ENCODE assay signal across 13 cellular contexts in genomic region chr18:60246606-60247005, GRCh38.
DNase-seq lines count a peak whose midpoint lies in the region; ATAC-seq and TF ChIP-seq lines count a peak whose summit lies in the region.
"Had no signal": no experiment of that assay in that cellular context is flagged by ENCODE, and none has a peak within 500 bp of the region (broad histone marks: within the 10 kb centered on the region; RNA-seq: fewer than 3 reads in every experiment).

No MANE protein-coding gene starts in this region.

- intact Hi-C loops in CD14-positive monocyte (cut with micrococcal nuclease): no loop called here
- intact Hi-C loops in CD8-positive, alpha-beta T cell (cut with DNase I, micrococcal nuclease): no loop called here

- CTCF ChIA-PET in CD8-positive, alpha-beta T cell (lab: Charles Lee): no interaction called here

- ATAC-seq in GM18505 (IDR thresholded peaks at IDR 0.05; ENCODE audit: unreplicated experiment) (peak; percentile 90), GM21381 (IDR thresholded peaks at IDR 0.05; ENCODE audit: unreplicated experiment) (peak; percentile 86), HG03045 (IDR thresholded peaks at IDR 0.05; ENCODE audit: unreplicated experiment) (peak; percentile 70), gastroesophageal sphincter (no peak)
- no peak for ATAC-seq in CD8-positive, alpha-beta T cell
- ATAC-seq: activated naive CD4-positive, alpha-beta T cell treated with anti-CD3 and anti-CD28 coated beads, Interleukin-2, amount 50 U/mL, for 72 hours had no signal

- no peaks in the 10 kb centered on the region for H3K27me3 ChIP-seq in gastroesophageal sphincter
- no peaks in the 10 kb centered on the region for H3K27me3 ChIP-seq in CD8-positive, alpha-beta T cell (ENCODE audit: insufficient read depth, low read length)

- no peak overlapping the region for H3K4me3 Mint-ChIP-seq in CD14-positive monocyte
- H3K4me3 Mint-ChIP-seq in activated naive CD8-positive, alpha-beta T cell treated with anti-CD3 and anti-CD28 coated beads for 36 hours: no peak overlapping the region
- H3K4me3 Mint-ChIP-seq in CD8-positive, alpha-beta T cell: no peak overlapping the region
- H3K4me3 Mint-ChIP-seq: dendritic cell treated with granulocyte-macrophage colony-stimulating factor and Interleukin-4, amounts not matched to agents 40 ng/mL and 50 ng/mL, for 4 days had no signal

- POLR2A ChIA-PET in CD8-positive, alpha-beta T cell (lab: Charles Lee): no interaction called here

- no peak overlapping the region for H3K4me3 ChIP-seq in gastroesophageal sphincter
- no peak overlapping the region for H3K4me3 ChIP-seq in CD8-positive, alpha-beta T cell (ENCODE audit: low read depth, low read length)

- H3K9me3 Mint-ChIP-seq in CD14-positive monocyte: peaks cover 0 to 4% (median 0%) of the 10 kb centered on the region in 7 donors
- no peaks in the 10 kb centered on the region for H3K9me3 Mint-ChIP-seq in activated naive CD8-positive, alpha-beta T cell treated with anti-CD3 and anti-CD28 coated beads for 36 hours
- peaks cover 2% of the 10 kb centered on the region for H3K9me3 Mint-ChIP-seq in CD8-positive, alpha-beta T cell
- H3K9me3 Mint-ChIP-seq: dendritic cell treated with granulocyte-macrophage colony-stimulating factor and Interleukin-4, amounts not matched to agents 40 ng/mL and 50 ng/mL, for 4 days had no signal

- H3K4me1 Mint-ChIP-seq in CD14-positive monocyte: peaks cover 8% of the 10 kb centered on the region
- H3K4me1 Mint-ChIP-seq in activated naive CD8-positive, alpha-beta T cell treated with anti-CD3 and anti-CD28 coated beads for 36 hours: no peaks in the 10 kb centered on the region
- no peaks in the 10 kb centered on the region for H3K4me1 Mint-ChIP-seq in CD8-positive, alpha-beta T cell (ENCODE audit: low read depth)

- peaks cover 0 to 16% (median 4%) of the 10 kb centered on the region in 3 donors for H3K4me1 ChIP-seq in gastroesophageal sphincter
- H3K4me1 ChIP-seq in CD8-positive, alpha-beta T cell (ENCODE audit: insufficient read depth, low read length): no peaks in the 10 kb centered on the region

- peak overlapping the region in 1 of 4 donors; percentile 60 for H3K27ac ChIP-seq in gastroesophageal sphincter
- H3K27ac ChIP-seq in CD8-positive, alpha-beta T cell (ENCODE audit: low read depth, low read length): no peak overlapping the region

- TF ChIP-seq CTCF in CD14-positive monocyte (IDR thresholded peaks at IDR 0.05): no peak
- no peak for TF ChIP-seq CTCF in gastroesophageal sphincter (IDR thresholded peaks at IDR 0.05)
- no peak for TF ChIP-seq CTCF in CD8-positive, alpha-beta T cell (IDR thresholded peaks at IDR 0.05)

- H3K27ac Mint-ChIP-seq in CD14-positive monocyte: no peak overlapping the region
- no peak overlapping the region for H3K27ac Mint-ChIP-seq in activated naive CD8-positive, alpha-beta T cell treated with anti-CD3 and anti-CD28 coated beads for 36 hours
- no peak overlapping the region for H3K27ac Mint-ChIP-seq in CD8-positive, alpha-beta T cell
- H3K27ac Mint-ChIP-seq: dendritic cell treated with granulocyte-macrophage colony-stimulating factor and Interleukin-4, amounts not matched to agents 40 ng/mL and 50 ng/mL, for 4 days had no signal

- H3K9me3 ChIP-seq in gastroesophageal sphincter: no peaks in the 10 kb centered on the region
- H3K9me3 ChIP-seq in CD8-positive, alpha-beta T cell (ENCODE audit: low read length): no peaks in the 10 kb centered on the region

- 80 to 85% methylated on average over 1 of the region's 1 CpG for WGBS in gastroesophageal sphincter (ENCODE audit: low coverage in 1 of 2), 2 donors

- no peaks in the 10 kb centered on the region for H3K36me3 Mint-ChIP-seq in CD14-positive monocyte
- H3K36me3 Mint-ChIP-seq in activated naive CD8-positive, alpha-beta T cell treated with anti-CD3 and anti-CD28 coated beads for 36 hours: no peaks in the 10 kb centered on the region
- no peaks in the 10 kb centered on the region for H3K36me3 Mint-ChIP-seq in CD8-positive, alpha-beta T cell
- H3K36me3 Mint-ChIP-seq: activated naive CD4-positive, alpha-beta T cell treated with anti-CD3 and anti-CD28 coated beads, Interleukin-2, amount 50 U/mL, for 72 hours had no signal

- TF ChIP-seq EP300 in gastroesophageal sphincter (IDR thresholded peaks at IDR 0.05): no peak

- H3K27me3 Mint-ChIP-seq in CD14-positive monocyte (ENCODE audit: low read depth in 3 of 3): peaks cover 8 to 24% (median 15%) of the 10 kb centered on the region in 3 donors
- no peaks in the 10 kb centered on the region for H3K27me3 Mint-ChIP-seq in activated naive CD8-positive, alpha-beta T cell treated with anti-CD3 and anti-CD28 coated beads for 36 hours
- H3K27me3 Mint-ChIP-seq in CD8-positive, alpha-beta T cell (ENCODE audit: low read depth): no peaks in the 10 kb centered on the region

- DNase-seq in NAMALWA (ENCODE audit: low spot score) (peak; percentile 48), CD14-positive monocyte (ENCODE audit: low spot score) (no peak)
- DNase-seq in activated naive CD8-positive, alpha-beta T cell treated with anti-CD3 and anti-CD28 coated beads for 36 hours: no peak
- no peak for DNase-seq in CD8-positive, alpha-beta T cell
- DNase-seq: activated CD4-positive, alpha-beta T cell treated with anti-CD3 and anti-CD28 coated beads for 48 hours; mesenchymal stem cell; NCI-H2171 treated with DMSO at 0.1 percent for 48 hours had no signal

- no peak for TF ChIP-seq POLR2A in GM18505 (IDR thresholded peaks at IDR 0.05; ENCODE audit: borderline replicate concordance, extremely low read depth, insufficient read depth, insufficient read length)
- no peak for TF ChIP-seq POLR2A in gastroesophageal sphincter (IDR thresholded peaks at IDR 0.05)

- H3K36me3 ChIP-seq in gastroesophageal sphincter: no peaks in the 10 kb centered on the region
- no peaks in the 10 kb centered on the region for H3K36me3 ChIP-seq in CD8-positive, alpha-beta T cell (ENCODE audit: insufficient read depth, low read length)

Comparison
In these comparisons a context has a peak if more than half of its experiments do, and no peak if none do; other contexts are left out.
1. ATAC-seq: peak in GM18505 (single experiment), GM21381 (single experiment) and HG03045 (single experiment); none in gastroesophageal sphincter (single experiment) and CD8-positive, alpha-beta T cell (single experiment).